ENCODE assay signal across 24 cellular contexts in genomic region chr11:1194977-1195689, GRCh38. TPM values are rescaled to one million over a fixed set of nuclear protein-coding genes. Genes with fewer than 3 reads are reported as not detected.
DNase-seq lines count a peak whose midpoint lies in the region; ATAC-seq and TF ChIP-seq lines count a peak whose summit lies in the region.
"Had no signal": no experiment of that assay in that cellular context is flagged by ENCODE, and none has a peak within 500 bp of the region (broad histone marks: within the 10 kb centered on the region; RNA-seq: fewer than 3 reads in every experiment).

No MANE protein-coding gene starts in this region.

- H2AFZ ChIP-seq in osteoblast (ENCODE audit: low read length): no peak overlapping the region

- H3K9me3 ChIP-seq in Peyer's patch (no peaks in the 10 kb centered on the region), suprapubic skin (no peaks in the 10 kb centered on the region), osteoblast (ENCODE audit: low read depth, low read length) (no peaks in the 10 kb centered on the region)
- H3K9me3 ChIP-seq: body of pancreas had no signal

- H3K4me3 Mint-ChIP-seq in activated naive CD4-positive, alpha-beta T cell treated with anti-CD3 and anti-CD28 coated beads, Interleukin-2, amount 10 ng/mL, durations not matched to agents 7 days and 5 days: no peak overlapping the region
- H3K4me3 Mint-ChIP-seq: activated B cell treated with CpG ODN at 0.5 μM for 24 hours; activated CD8-positive, alpha-beta T cell treated with anti-CD3 and anti-CD28 coated beads, Interleukin-2, amount 10 ng/mL, durations not matched to agents 7 days and 5 days; activated naive CD8-positive, alpha-beta T cell; activated T-cell treated with anti-CD3 and anti-CD28 coated beads, Interleukin-2, amount 50 U/mL, for 72 hours; T-helper 2 cell treated with Interferon-gamma antibody and Interleukin-4, amounts not matched to agents 5 μg/mL and 100 μg/mL, for 36 hours had no signal

- no peaks in the 10 kb centered on the region for H3K36me3 Mint-ChIP-seq in activated naive CD4-positive, alpha-beta T cell treated with anti-CD3 and anti-CD28 coated beads, Interleukin-2, amount 10 ng/mL, durations not matched to agents 7 days and 5 days
- H3K36me3 Mint-ChIP-seq: activated naive CD8-positive, alpha-beta T cell had no signal

- H3K27me3 ChIP-seq in Peyer's patch (no peaks in the 10 kb centered on the region), suprapubic skin (peaks cover 67% of the 10 kb centered on the region), osteoblast (ENCODE audit: insufficient read depth, low read length) (no peaks in the 10 kb centered on the region)

- no peaks in the 10 kb centered on the region for H3K27me3 Mint-ChIP-seq in activated naive CD4-positive, alpha-beta T cell treated with anti-CD3 and anti-CD28 coated beads, Interleukin-2, amount 10 ng/mL, durations not matched to agents 7 days and 5 days
- H3K27me3 Mint-ChIP-seq: activated B cell treated with CpG ODN at 0.5 μM for 24 hours; activated naive CD8-positive, alpha-beta T cell had no signal

- no peak for ATAC-seq in left lobe of liver
- ATAC-seq: activated CD8-positive, alpha-beta T cell treated with anti-CD3 and anti-CD28 coated beads, Interleukin-2, amount 10 ng/mL, durations not matched to agents 7 days and 5 days; activated T-cell treated with anti-CD3 and anti-CD28 coated beads, Interleukin-2, amount 50 U/mL, for 72 hours; body of pancreas; PC-3 had no signal

- no peaks in the 10 kb centered on the region for H3K4me1 Mint-ChIP-seq in activated naive CD4-positive, alpha-beta T cell treated with anti-CD3 and anti-CD28 coated beads, Interleukin-2, amount 10 ng/mL, durations not matched to agents 7 days and 5 days
- H3K4me1 Mint-ChIP-seq: activated B cell treated with CpG ODN at 0.5 μM for 24 hours had no signal

- peak; percentile 18 for DNase-seq in activated naive CD4-positive, alpha-beta T cell treated with anti-CD3 and anti-CD28 coated beads, Interleukin-2, amount 10 ng/mL, durations not matched to agents 7 days and 5 days
- DNase-seq in activated naive CD4-positive, alpha-beta T cell treated with Interleukin-2 at 50 U/mL for 16 hours: no peak
- DNase-seq in Peyer's patch: peak in 2 of 3 donors; percentile 33 to 42
- DNase-seq in left lobe of liver (ENCODE audit: low spot score): peak; percentile 39
- peak; percentile 54 to 68 for DNase-seq in suprapubic skin (ENCODE audit: low spot score in 2 of 2)
- no peak for DNase-seq in osteoblast (ENCODE audit: insufficient read length, low spot score, missing footprints)
- DNase-seq in retina: no peak
- DNase-seq in HPDE6-E6E7 (ENCODE audit: extremely low spot score): no peak
- DNase-seq: activated B cell treated with CpG ODN at 0.5 μM for 24 hours; activated CD8-positive, alpha-beta T cell treated with anti-CD3 and anti-CD28 coated beads, Interleukin-2, amount 10 ng/mL, durations not matched to agents 7 days and 5 days; activated T-cell treated with anti-CD3 and anti-CD28 coated beads, Interleukin-2, amount 50 U/mL, for 72 hours; Calu3; NCI-H1092; NCI-H1930; NCI-H345; NCI-H82; nucleus accumbens; PC-3 had no signal

- 89% methylated on average over 13 of the region's 32 CpGs for WGBS in suprapubic skin

- H3K27ac ChIP-seq in Peyer's patch (no peak overlapping the region), suprapubic skin (no peak overlapping the region), osteoblast (ENCODE audit: low read depth, low read length) (no peak overlapping the region)
- H3K27ac ChIP-seq: BLaER1 treated with 17β-estradiol and CSF1 and Interleukin-3, amounts not matched to agents 10 nM and 100 nM; body of pancreas had no signal

- H3K9me3 Mint-ChIP-seq in activated naive CD4-positive, alpha-beta T cell treated with anti-CD3 and anti-CD28 coated beads, Interleukin-2, amount 10 ng/mL, durations not matched to agents 7 days and 5 days: no peaks in the 10 kb centered on the region
- H3K9me3 Mint-ChIP-seq: activated B cell treated with CpG ODN at 0.5 μM for 24 hours; activated T-cell treated with anti-CD3 and anti-CD28 coated beads, Interleukin-2, amount 50 U/mL, for 72 hours; T-helper 2 cell treated with Interferon-gamma antibody and Interleukin-4, amounts not matched to agents 5 μg/mL and 100 μg/mL, for 36 hours had no signal

- H3K4me2 ChIP-seq in osteoblast (ENCODE audit: insufficient read depth, low read length): no peak overlapping the region
- H3K4me2 ChIP-seq: BLaER1 treated with 17β-estradiol and CSF1 and Interleukin-3, amounts not matched to agents 10 nM and 100 nM had no signal

- H4K20me1 ChIP-seq in osteoblast (ENCODE audit: insufficient read depth, low read length): no peaks in the 10 kb centered on the region

- TF ChIP-seq EP300 in suprapubic skin (IDR thresholded peaks at IDR 0.05): no peak

- H3K4me1 ChIP-seq in Peyer's patch (no peaks in the 10 kb centered on the region), suprapubic skin (peaks cover 13% of the 10 kb centered on the region), osteoblast (ENCODE audit: insufficient read depth, low read length) (no peaks in the 10 kb centered on the region)
- H3K4me1 ChIP-seq: body of pancreas had no signal

- H3K27ac Mint-ChIP-seq in activated naive CD4-positive, alpha-beta T cell treated with anti-CD3 and anti-CD28 coated beads, Interleukin-2, amount 10 ng/mL, durations not matched to agents 7 days and 5 days: no peak overlapping the region
- H3K27ac Mint-ChIP-seq: activated B cell treated with CpG ODN at 0.5 μM for 24 hours; activated CD8-positive, alpha-beta T cell treated with anti-CD3 and anti-CD28 coated beads, Interleukin-2, amount 10 ng/mL, durations not matched to agents 7 days and 5 days; activated naive CD8-positive, alpha-beta T cell; activated T-cell treated with anti-CD3 and anti-CD28 coated beads, Interleukin-2, amount 50 U/mL, for 72 hours; T-helper 2 cell treated with Interferon-gamma antibody and Interleukin-4, amounts not matched to agents 5 μg/mL and 100 μg/mL, for 36 hours had no signal

- TF ChIP-seq CTCF in Peyer's patch (IDR thresholded peaks at IDR 0.05) (no peak), suprapubic skin (IDR thresholded peaks at IDR 0.05) (no peak), osteoblast (IDR thresholded peaks at IDR 0.05; ENCODE audit: extremely low read depth, low read depth, low read length) (no peak)

- CTCF ChIA-PET in activated naive CD4-positive, alpha-beta T cell treated with anti-CD3 and anti-CD28 coated beads, Interleukin-2, amount 10 ng/mL, durations not matched to agents 7 days and 5 days (lab: Charles Lee): no interaction called here

- no peaks in the 10 kb centered on the region for H3K79me2 ChIP-seq in osteoblast (ENCODE audit: insufficient read depth, low read length)

- H3K36me3 ChIP-seq in Peyer's patch: no peaks in the 10 kb centered on the region
- H3K36me3 ChIP-seq in suprapubic skin: no peaks in the 10 kb centered on the region
- no peaks in the 10 kb centered on the region for H3K36me3 ChIP-seq in osteoblast (ENCODE audit: insufficient read depth, low read length)
- H3K36me3 ChIP-seq: BLaER1 treated with 17β-estradiol and CSF1 and Interleukin-3, amounts not matched to agents 10 nM and 100 nM had no signal

- H3K4me3 ChIP-seq in Peyer's patch (no peak overlapping the region), suprapubic skin (no peak overlapping the region), osteoblast (ENCODE audit: insufficient read depth, low read length) (no peak overlapping the region)
- H3K4me3 ChIP-seq: BLaER1 treated with 17β-estradiol and CSF1 and Interleukin-3, amounts not matched to agents 10 nM and 100 nM; body of pancreas had no signal

- TF ChIP-seq POLR2A in Peyer's patch (IDR thresholded peaks at IDR 0.05): no peak
- no peak for TF ChIP-seq POLR2A in suprapubic skin (IDR thresholded peaks at IDR 0.05)

RNA-seq across cellular contexts. Expression of gene MUC5B, which starts 27.7 kb away (rescaled TPM):
- total RNA-seq in Peyer's patch (10 to 100 TPM in 2 of 4 donors, 1 to 10 TPM in 1, under 1 TPM in 1; 0.18 to 25.6 (median 10.5) TPM), left lobe of liver (4.1 TPM), suprapubic skin (under 1 TPM; 0.08 to 0.34 (median 0.13) TPM), osteoblast (not detected in 2 replicates)
- total RNA-seq: activated B cell treated with CpG ODN at 0.5 μM for 24 hours; activated CD8-positive, alpha-beta T cell treated with anti-CD3 and anti-CD28 coated beads, Interleukin-2, amount 10 ng/mL, durations not matched to agents 7 days and 5 days; activated T-cell treated with anti-CD3 and anti-CD28 coated beads, Interleukin-2, amount 50 U/mL, for 72 hours; lung microvascular endothelial cell had no signal

RNA-seq across cellular contexts. Expression of gene MUC5AC, which starts 37.4 kb away (rescaled TPM):
- total RNA-seq in Peyer's patch (not detected), left lobe of liver (0.03 TPM), suprapubic skin (not detected), osteoblast (not detected in 2 replicates)
- total RNA-seq: activated B cell treated with CpG ODN at 0.5 μM for 24 hours; activated CD8-positive, alpha-beta T cell treated with anti-CD3 and anti-CD28 coated beads, Interleukin-2, amount 10 ng/mL, durations not matched to agents 7 days and 5 days; activated T-cell treated with anti-CD3 and anti-CD28 coated beads, Interleukin-2, amount 50 U/mL, for 72 hours; lung microvascular endothelial cell; SK-MEL-5 had no signal

Comparison
In these comparisons a context has a peak if more than half of its experiments do, and no peak if none do; other contexts are left out.
1. DNase-seq: peak in activated naive CD4-positive, alpha-beta T cell treated with anti-CD3 and anti-CD28 coated beads, Interleukin-2, amount 10 ng/mL, durations not matched to agents 7 days and 5 days (single experiment), Peyer's patch (2 of 3), left lobe of liver (single experiment) and suprapubic skin (2 of 2); none in activated naive CD4-positive, alpha-beta T cell treated with Interleukin-2 at 50 U/mL for 16 hours (single experiment), osteoblast (single experiment), retina (single experiment) and HPDE6-E6E7 (single experiment).